7 cellular contexts compared by ENCODE assay signal in the genomic region with DNA sequence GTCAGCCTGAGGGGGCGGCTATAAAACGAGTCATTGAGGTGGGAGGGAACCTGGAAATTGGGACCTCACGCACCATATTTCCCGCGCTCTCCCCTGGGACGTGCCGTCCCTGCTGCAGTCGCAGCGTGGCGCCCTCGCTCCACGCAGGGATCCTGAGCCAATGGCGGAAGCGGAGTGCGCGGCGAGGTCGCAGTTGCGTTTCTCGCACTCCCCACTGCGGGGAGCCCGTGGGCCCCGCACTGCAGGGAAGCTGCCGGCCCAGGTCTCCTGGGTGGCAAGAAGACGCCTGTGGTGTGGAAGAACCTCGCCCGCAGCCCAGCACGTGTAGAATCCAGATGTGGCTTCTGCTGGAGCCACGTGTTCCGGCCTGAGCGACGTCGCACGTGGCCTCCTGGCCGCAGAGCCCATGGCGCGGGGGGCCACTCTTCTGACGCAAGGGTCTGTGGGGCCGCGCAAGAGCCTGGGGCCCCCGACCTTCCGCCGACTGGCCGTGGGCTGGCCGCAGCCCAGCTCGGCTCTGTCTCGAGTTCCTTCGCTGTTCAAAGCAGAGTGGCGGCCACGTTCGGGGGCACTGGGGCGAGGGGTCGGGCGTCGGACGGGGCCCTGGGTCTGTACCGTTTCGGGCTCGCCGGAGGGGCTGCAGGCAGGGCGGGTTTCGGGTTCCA. TPM values are rescaled to one million over a fixed set of nuclear protein-coding genes. Genes with fewer than 3 reads are reported as not detected.
DNase-seq lines count a peak whose midpoint lies in the region; ATAC-seq and TF ChIP-seq lines count a peak whose summit lies in the region.

No MANE protein-coding gene starts in this region.

- no peak overlapping the region for H3K4me3 ChIP-seq in adrenal gland
- peak overlapping the region in 1 of 2 donors; percentile 5 for H3K4me3 ChIP-seq in right atrium auricular region
- H3K4me3 ChIP-seq in sigmoid colon, result peak overlapping the region in 1 of 4 donors; percentile 7

- H3K36me3 ChIP-seq in adrenal gland (replicated peaks in 1 of 2) (no peaks in the 10 kb centered on the region), right atrium auricular region (no peaks in the 10 kb centered on the region), sigmoid colon (peaks cover 0 to 32% (median 0%) of the 10 kb centered on the region in 4 donors)

- H3K27ac ChIP-seq in adrenal gland, result no peak overlapping the region
- no peak overlapping the region for H3K27ac ChIP-seq in right atrium auricular region
- no peak overlapping the region for H3K27ac ChIP-seq in sigmoid colon

- TF ChIP-seq CTCF in adrenal gland (IDR thresholded peaks at IDR 0.05) (peak; percentile 88 to 99 (median 95)), right atrium auricular region (IDR thresholded peaks at IDR 0.05) (peak; percentile 47 to 83), sigmoid colon (IDR thresholded peaks at IDR 0.05) (peak; percentile 39 to 61 (median 50))

- no peaks in the 10 kb centered on the region for H3K9me3 ChIP-seq in adrenal gland (replicated peaks in 1 of 3)
- H3K9me3 ChIP-seq in right atrium auricular region, result no peaks in the 10 kb centered on the region
- no peaks in the 10 kb centered on the region for H3K9me3 ChIP-seq in sigmoid colon

- TF ChIP-seq POLR2A in adrenal gland (IDR thresholded peaks at IDR 0.05) (no peak), sigmoid colon (IDR thresholded peaks at IDR 0.05) (no peak)

- H3K4me1 ChIP-seq in adrenal gland (replicated peaks in 1 of 2) (peaks cover 5 to 6% of the 10 kb centered on the region in 2 donors), right atrium auricular region (peaks cover 0 to 15% of the 10 kb centered on the region in 2 donors), sigmoid colon (peaks cover 0 to 13% (median 11%) of the 10 kb centered on the region in 4 donors)

- TF ChIP-seq EP300 in sigmoid colon (IDR thresholded peaks at IDR 0.05), result no peak

- peak; percentile 44 for ATAC-seq in GM18858 (IDR thresholded peaks at IDR 0.05; ENCODE audit: unreplicated experiment)
- peak; percentile 83 for ATAC-seq in HG03354 (IDR thresholded peaks at IDR 0.05; ENCODE audit: poor library complexity, severe bottlenecking, unreplicated experiment)

- intact Hi-C loops in adrenal gland (cut with DNase I) (loop anchor here (2.0 to 10.0 kb wide), 3 partner anchors 180 to 315 kb away; no protein-coding TSS in a partner anchor), sigmoid colon (cut with DNase I) (loop anchor here (5.0 kb wide), 1 partner anchor 180 kb away; no protein-coding TSS in a partner anchor)

- WGBS in adrenal gland, 4 donors, result 5 to 10% (median 6%) methylated on average over 12 to 62 of the region's 62 CpGs
- WGBS in sigmoid colon, 2 donors, result 7 to 13% methylated on average over 62 of the region's 62 CpGs

- H3K27me3 ChIP-seq in adrenal gland, result peaks cover 18% of the 10 kb centered on the region
- no peaks in the 10 kb centered on the region for H3K27me3 ChIP-seq in right atrium auricular region
- peaks cover 19 to 68% (median 54%) of the 10 kb centered on the region in 3 donors for H3K27me3 ChIP-seq in sigmoid colon

- DNase-seq in SW480 (ENCODE audit: low spot score), result peak; percentile 75
- peak; percentile 75 to 85 (median 78) for DNase-seq in adrenal gland
- DNase-seq in right atrium auricular region (ENCODE audit: low spot score), result no peak
- peak; percentile 67 for DNase-seq in sigmoid colon
- no peak for DNase-seq in NCI-H748 (lab: John Stamatoyannopoulos, UW; ENCODE audit: unreplicated experiment)

RNA-seq across cellular contexts. Expression of a gene that starts 26.4 kb away (rescaled TPM):
- total RNA-seq in adrenal gland (10 to 100 TPM; 10.0 to 46.4 (median 27.4) TPM), right atrium auricular region (10 to 100 TPM in 1 of 2 donors, 1 to 10 TPM in 1; 8.5 to 11.3 TPM), sigmoid colon (10 to 100 TPM; 13.2 to 23.8 (median 13.9) TPM)
- polyA plus RNA-seq in adrenal gland (10 to 100 TPM in 1 of 3 donors, 1 to 10 TPM in 2; 6.7 to 43.0 (median 10.0) TPM), sigmoid colon (10 to 100 TPM in 1 of 3 donors, 1 to 10 TPM in 2; 4.2 to 11.1 (median 5.3) TPM)

RNA-seq across cellular contexts. Expression of a gene that starts 32.5 kb away (rescaled TPM):
- total RNA-seq in adrenal gland (100 to 1,000 TPM; 181 to 392 (median 217) TPM), right atrium auricular region (100 to 1,000 TPM; 355 to 361 TPM), sigmoid colon (100 to 1,000 TPM; 232 to 449 (median 299) TPM)
- polyA plus RNA-seq in adrenal gland (100 to 1,000 TPM; 203 to 689 (median 334) TPM), sigmoid colon (100 to 1,000 TPM; 359 to 419 (median 391) TPM)

RNA-seq across cellular contexts. Expression of a gene that starts 42.5 kb away (rescaled TPM):
- total RNA-seq in adrenal gland (10 to 100 TPM in 3 of 8 donors, 1 to 10 TPM in 5; 2.9 to 85.1 (median 8.3) TPM), right atrium auricular region (1 to 10 TPM; 2.0 to 4.5 TPM), sigmoid colon (10 to 100 TPM in 1 of 4 donors, 1 to 10 TPM in 3; 3.9 to 19.4 (median 6.4) TPM)
- polyA plus RNA-seq in adrenal gland (10 to 100 TPM in 2 of 3 donors, 1 to 10 TPM in 1; 2.8 to 41.8 (median 27.1) TPM), sigmoid colon (10 to 100 TPM in 1 of 3 donors, under 1 TPM in 2; 0.60 to 10.1 (median 0.92) TPM)

Comparison
In these comparisons a context has a peak if more than half of its experiments do, and no peak if none do; other contexts are left out.
1. DNase-seq: peak in SW480 (single experiment), adrenal gland (7 of 7) and sigmoid colon (single experiment); none in right atrium auricular region (single experiment) and NCI-H748 (single experiment).
2. Peak in every context shown above with its lines, with median percentiles within 50 percentile points of each other: CTCF ChIP-seq.